ENCODE assay signal across 24 cellular contexts in genomic region chrX:48826876-48827653, GRCh38. TPM values are rescaled to one million over a fixed set of nuclear protein-coding genes. Genes with fewer than 3 reads are reported as not detected.
DNase-seq lines count a peak whose midpoint lies in the region; ATAC-seq lines count a peak whose summit lies in the region.
"Had no signal": no experiment of that assay in that cellular context is flagged by ENCODE, and none has a peak within 500 bp of the region (broad histone marks: within the 10 kb centered on the region; RNA-seq: fewer than 3 reads in every experiment).

No MANE protein-coding gene starts in this region.

- no peaks in the 10 kb centered on the region for H3K36me3 Mint-ChIP-seq in activated naive CD4-positive, alpha-beta T cell treated with anti-CD3 and anti-CD28 coated beads, Interleukin-2, amount 50 U/mL, for 24 hours
- H3K36me3 Mint-ChIP-seq in activated naive CD4-positive, alpha-beta T cell treated with anti-CD3 and anti-CD28 coated beads for 36 hours (ENCODE audit: low read depth): peaks cover 7% of the 10 kb centered on the region
- peaks cover 0 to 8% of the 10 kb centered on the region in 2 donors for H3K36me3 Mint-ChIP-seq in activated T-cell treated with anti-CD3 and anti-CD28 coated beads, Interleukin-2, amount 50 U/mL, for 72 hours (ENCODE audit: insufficient read depth in 2 of 2)

- intact Hi-C loops in activated naive CD4-positive, alpha-beta T cell treated with anti-CD3 and anti-CD28 coated beads for 36 hours (cut with micrococcal nuclease): no loop called here
- intact Hi-C loops in Right ventricle myocardium inferior (cut with DNase I): no loop called here

- no peaks in the 10 kb centered on the region for H3K9me3 Mint-ChIP-seq in activated naive CD4-positive, alpha-beta T cell treated with anti-CD3 and anti-CD28 coated beads, Interleukin-2, amount 50 U/mL, for 24 hours
- H3K9me3 Mint-ChIP-seq in activated naive CD4-positive, alpha-beta T cell treated with anti-CD3 and anti-CD28 coated beads for 36 hours: no peaks in the 10 kb centered on the region
- peaks cover 0 to 1% of the 10 kb centered on the region in 2 donors for H3K9me3 Mint-ChIP-seq in activated T-cell treated with anti-CD3 and anti-CD28 coated beads, Interleukin-2, amount 50 U/mL, for 72 hours
- H3K9me3 Mint-ChIP-seq: neural crest cell had no signal

- peaks cover 10% of the 10 kb centered on the region for H3K4me1 Mint-ChIP-seq in activated naive CD4-positive, alpha-beta T cell treated with anti-CD3 and anti-CD28 coated beads, Interleukin-2, amount 50 U/mL, for 24 hours
- peaks cover 4% of the 10 kb centered on the region for H3K4me1 Mint-ChIP-seq in activated naive CD4-positive, alpha-beta T cell treated with anti-CD3 and anti-CD28 coated beads for 36 hours (ENCODE audit: low read depth)
- no peaks in the 10 kb centered on the region for H3K4me1 Mint-ChIP-seq in activated T-cell treated with anti-CD3 and anti-CD28 coated beads, Interleukin-2, amount 50 U/mL, for 72 hours (ENCODE audit: low read depth)
- H3K4me1 Mint-ChIP-seq: neural crest cell had no signal

- H3K27ac Mint-ChIP-seq in activated naive CD4-positive, alpha-beta T cell treated with anti-CD3 and anti-CD28 coated beads, Interleukin-2, amount 50 U/mL, for 24 hours: no peak overlapping the region
- no peak overlapping the region for H3K27ac Mint-ChIP-seq in activated naive CD4-positive, alpha-beta T cell treated with anti-CD3 and anti-CD28 coated beads for 36 hours
- H3K27ac Mint-ChIP-seq in activated T-cell treated with anti-CD3 and anti-CD28 coated beads, Interleukin-2, amount 50 U/mL, for 72 hours: no peak overlapping the region
- H3K27ac Mint-ChIP-seq: CD14-positive monocyte had no signal

- no peak for DNase-seq in activated naive CD4-positive, alpha-beta T cell treated with anti-CD3 and anti-CD28 coated beads for 36 hours
- no peak for DNase-seq in activated T-cell treated with anti-CD3 and anti-CD28 coated beads, Interleukin-2, amount 50 U/mL, for 72 hours
- DNase-seq in iPS-NIHi11 (ENCODE audit: low spot score) (peak; percentile 19), Right ventricle myocardium inferior (ENCODE audit: missing footprints) (no peak), NCI-H1436 (lab: John Stamatoyannopoulos, UW) (no peak)
- DNase-seq: activated CD4-positive, alpha-beta T cell treated with anti-CD3 and anti-CD28 coated beads, Interleukin-2, amount 50 U/mL, for 4 hours; brain microvascular endothelial cell; colonic mucosa; kidney glomerular epithelial cell; mesenchymal stem cell; NCI-H1048; NCI-H2081; psoas muscle; RPMI8226; stimulated activated CD4-positive, alpha-beta T cell treated with anti-CD3 and anti-CD28 coated beads, Interleukin-4, amount 100 ng/mL, for 1 hour; substantia nigra had no signal

- peak in 1 of 2 donors; percentile 4 for ATAC-seq in activated T-cell treated with anti-CD3 and anti-CD28 coated beads, Interleukin-2, amount 50 U/mL, for 72 hours (replicated peaks in 1 of 2)
- ATAC-seq in GM21737 (IDR thresholded peaks at IDR 0.05; ENCODE audit: unreplicated experiment): no peak
- no peak for ATAC-seq in Right ventricle myocardium inferior
- ATAC-seq in HG03045 (IDR thresholded peaks at IDR 0.05; ENCODE audit: unreplicated experiment): no peak
- ATAC-seq: psoas muscle had no signal

- CTCF ChIA-PET in activated naive CD4-positive, alpha-beta T cell treated with anti-CD3 and anti-CD28 coated beads for 36 hours (lab: Charles Lee): no interaction called here

- H3K27me3 Mint-ChIP-seq in activated naive CD4-positive, alpha-beta T cell treated with anti-CD3 and anti-CD28 coated beads, Interleukin-2, amount 50 U/mL, for 24 hours: peaks cover 15% of the 10 kb centered on the region
- H3K27me3 Mint-ChIP-seq in activated naive CD4-positive, alpha-beta T cell treated with anti-CD3 and anti-CD28 coated beads for 36 hours (ENCODE audit: low read depth): peaks cover 15% of the 10 kb centered on the region
- peaks cover 44% of the 10 kb centered on the region for H3K27me3 Mint-ChIP-seq in activated T-cell treated with anti-CD3 and anti-CD28 coated beads, Interleukin-2, amount 50 U/mL, for 72 hours (ENCODE audit: low read depth)

- peak overlapping the region; percentile 19 for H3K4me3 Mint-ChIP-seq in activated naive CD4-positive, alpha-beta T cell treated with anti-CD3 and anti-CD28 coated beads, Interleukin-2, amount 50 U/mL, for 24 hours
- H3K4me3 Mint-ChIP-seq in activated naive CD4-positive, alpha-beta T cell treated with anti-CD3 and anti-CD28 coated beads for 36 hours: no peak overlapping the region
- peak overlapping the region; percentile 58 to 71 for H3K4me3 Mint-ChIP-seq in activated T-cell treated with anti-CD3 and anti-CD28 coated beads, Interleukin-2, amount 50 U/mL, for 72 hours
- H3K4me3 Mint-ChIP-seq: neural crest cell had no signal

RNA-seq across cellular contexts. Expression of gene ERAS, which starts 0.8 kb away (rescaled TPM):
- not detected for total RNA-seq in activated naive CD4-positive, alpha-beta T cell treated with anti-CD3 and anti-CD28 coated beads for 36 hours
- under 1 TPM in 1 of 2 donors, not detected in 1; 0.31 TPM for total RNA-seq in activated T-cell treated with anti-CD3 and anti-CD28 coated beads, Interleukin-2, amount 50 U/mL, for 72 hours
- total RNA-seq in Right ventricle myocardium inferior: not detected
- total RNA-seq: psoas muscle, smooth muscle cell, urinary bladder had no signal

RNA-seq across cellular contexts. Expression of gene PCSK1N, which starts 8.3 kb away (rescaled TPM):
- total RNA-seq in activated naive CD4-positive, alpha-beta T cell treated with anti-CD3 and anti-CD28 coated beads for 36 hours: 1 to 10 TPM; 1.7 to 1.9 TPM
- 1 to 10 TPM; 1.9 to 2.8 TPM for total RNA-seq in activated T-cell treated with anti-CD3 and anti-CD28 coated beads, Interleukin-2, amount 50 U/mL, for 72 hours
- total RNA-seq in Right ventricle myocardium inferior: not detected

RNA-seq across cellular contexts. Expression of gene HDAC6, which starts 25.2 kb away (rescaled TPM):
- total RNA-seq in activated naive CD4-positive, alpha-beta T cell treated with anti-CD3 and anti-CD28 coated beads for 36 hours: 10 to 100 TPM; 91.1 to 99.4 TPM
- total RNA-seq in activated T-cell treated with anti-CD3 and anti-CD28 coated beads, Interleukin-2, amount 50 U/mL, for 72 hours: 100 to 1,000 TPM; 109 to 143 TPM
- total RNA-seq in Right ventricle myocardium inferior: 37.3 TPM

RNA-seq across cellular contexts. Expression of gene GATA1, which starts 40.7 kb away (rescaled TPM):
- not detected for total RNA-seq in activated naive CD4-positive, alpha-beta T cell treated with anti-CD3 and anti-CD28 coated beads for 36 hours
- under 1 TPM; 0.22 to 0.35 TPM for total RNA-seq in activated T-cell treated with anti-CD3 and anti-CD28 coated beads, Interleukin-2, amount 50 U/mL, for 72 hours
- total RNA-seq in Right ventricle myocardium inferior: 0.16 TPM
- total RNA-seq: NCI-H460, neural crest cell, smooth muscle cell, urinary bladder had no signal
